ENCODE assay signal across 8 cellular contexts in the genomic region with DNA sequence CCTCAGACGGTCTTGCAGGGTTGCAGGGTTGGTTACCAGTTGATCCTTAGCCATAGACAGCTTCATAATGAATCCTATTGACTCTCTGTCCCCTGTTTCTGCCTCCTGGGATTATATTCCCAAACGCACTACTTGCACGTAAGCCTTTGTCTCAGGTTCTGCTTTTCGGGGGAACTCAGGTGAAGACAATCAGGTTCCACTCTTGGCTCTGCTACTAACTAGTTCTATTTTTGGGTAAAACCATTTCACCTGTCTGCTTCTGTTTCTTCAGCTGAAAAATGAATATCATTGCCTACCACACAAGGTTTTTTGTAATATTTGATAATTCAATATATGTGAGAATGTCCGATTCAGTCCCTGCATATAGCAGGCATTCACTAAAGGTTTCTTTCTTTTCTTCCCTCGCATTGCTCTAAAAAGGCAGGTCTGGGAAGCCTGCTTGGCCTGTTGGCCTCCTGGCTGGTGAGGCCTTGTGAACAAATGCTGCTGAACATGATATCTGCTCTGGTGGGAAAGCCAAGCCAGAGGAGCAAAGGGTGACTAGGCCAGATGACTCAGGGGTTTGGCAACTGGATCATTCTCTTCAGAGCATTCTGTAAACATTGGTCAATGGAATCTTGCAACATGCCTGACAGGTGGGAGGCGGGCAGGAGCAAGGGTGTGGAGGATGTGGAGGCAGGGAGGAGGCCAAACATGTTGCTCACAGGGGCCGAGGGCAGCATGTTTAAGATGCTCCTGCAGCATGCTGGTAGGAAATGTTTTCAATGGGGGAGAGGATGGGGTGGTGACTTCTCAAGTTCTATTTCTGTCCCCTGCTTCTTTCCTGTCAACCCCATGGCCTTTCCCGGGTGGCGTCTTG. TPM values are rescaled to one million over a fixed set of nuclear protein-coding genes. Genes with fewer than 3 reads are reported as not detected.
DNase-seq lines count a peak whose midpoint lies in the region; ATAC-seq and TF ChIP-seq lines count a peak whose summit lies in the region.

No MANE protein-coding gene starts in this region.

- in situ Hi-C loops in GM13976 (cut with MboI; ENCODE audit: low sequenced_read_pairs, unreplicated experiment) = no loop called here

- ATAC-seq in left lung (peak; percentile 88), HG02852 (IDR thresholded peaks at IDR 0.05; ENCODE audit: unreplicated experiment) (no peak)

- intact Hi-C loops in ascending aorta (cut with DNase I) = loop anchor here (2.0 kb wide), 1 partner anchor 29 kb away; no protein-coding TSS in a partner anchor
- intact Hi-C loops in left lung (cut with DNase I) = no loop called here
- intact Hi-C loops in vagina (cut with DNase I) = no loop called here

- H3K36me3 ChIP-seq in ascending aorta (no peaks in the 10 kb centered on the region), left lung (no peaks in the 10 kb centered on the region), vagina (no peaks in the 10 kb centered on the region)

- peak; percentile 67 for DNase-seq in NK-92 treated with Interleukin-12 subunit alpha and Interleukin-12 subunit beta, amount 100 ng/mL, for 24 hours (lab: John Stamatoyannopoulos, UW)
- DNase-seq in NK-92 (lab: John Stamatoyannopoulos, UW; ENCODE audit: unreplicated experiment) (no peak), ascending aorta (ENCODE audit: low spot score in 2 of 2) (peak; percentile 57 to 95), left lung (peak in 1 of 2 donors; percentile 81), vagina (ENCODE audit: extremely low spot score in 2 of 2) (peak in 1 of 2 donors; percentile 98), GM13976 (ENCODE audit: low spot score) (no peak), caudate nucleus (lab: John Stamatoyannopoulos, UW) (no peak)

- peak overlapping the region; percentile 50 to 60 for H3K27ac ChIP-seq in ascending aorta
- peak overlapping the region; percentile 41 to 63 for H3K27ac ChIP-seq in left lung
- peak overlapping the region; percentile 72 for H3K27ac ChIP-seq in vagina
- no peak overlapping the region for H3K27ac ChIP-seq in caudate nucleus (ENCODE audit: low read depth, low read length)

- H3K9me3 ChIP-seq in ascending aorta (no peaks in the 10 kb centered on the region), left lung (no peaks in the 10 kb centered on the region), vagina (no peaks in the 10 kb centered on the region)

- H3K4me1 ChIP-seq in ascending aorta = peaks cover 0 to 14% of the 10 kb centered on the region in 2 donors
- peaks cover 14 to 44% of the 10 kb centered on the region in 2 donors for H3K4me1 ChIP-seq in left lung
- peaks cover 25% of the 10 kb centered on the region for H3K4me1 ChIP-seq in vagina

- TF ChIP-seq CTCF in ascending aorta (IDR thresholded peaks at IDR 0.05) (no peak), left lung (IDR thresholded peaks at IDR 0.05) (no peak), vagina (IDR thresholded peaks at IDR 0.05) (no peak), GM13976 (IDR thresholded peaks at IDR 0.05; ENCODE audit: borderline replicate concordance, control extremely low read depth, extremely low read depth, insufficient read depth, missing control alignments) (no peak)

- no peak for TF ChIP-seq POLR2A in vagina (IDR thresholded peaks at IDR 0.05)

- H3K27me3 ChIP-seq in ascending aorta (no peaks in the 10 kb centered on the region), left lung (no peaks in the 10 kb centered on the region), vagina (no peaks in the 10 kb centered on the region)

- H3K4me3 ChIP-seq in ascending aorta (no peak overlapping the region), left lung (no peak overlapping the region), vagina (no peak overlapping the region)

RNA-seq across cellular contexts. Expression of gene IER5, which starts 23.8 kb away (rescaled TPM):
- 47.9 TPM for total RNA-seq in ascending aorta
- 10 to 100 TPM; 16.1 to 26.6 TPM for total RNA-seq in left lung
- total RNA-seq in vagina = 13.0 TPM

Comparison
In these comparisons a context has a peak if more than half of its experiments do, and no peak if none do; other contexts are left out.
1. DNase-seq: peak in NK-92 treated with Interleukin-12 subunit alpha and Interleukin-12 subunit beta, amount 100 ng/mL, for 24 hours (single experiment) and ascending aorta (2 of 2); none in NK-92 (single experiment), GM13976 (single experiment) and caudate nucleus (0 of 61).